21 cellular contexts compared by ENCODE assay signal in the genomic region with DNA sequence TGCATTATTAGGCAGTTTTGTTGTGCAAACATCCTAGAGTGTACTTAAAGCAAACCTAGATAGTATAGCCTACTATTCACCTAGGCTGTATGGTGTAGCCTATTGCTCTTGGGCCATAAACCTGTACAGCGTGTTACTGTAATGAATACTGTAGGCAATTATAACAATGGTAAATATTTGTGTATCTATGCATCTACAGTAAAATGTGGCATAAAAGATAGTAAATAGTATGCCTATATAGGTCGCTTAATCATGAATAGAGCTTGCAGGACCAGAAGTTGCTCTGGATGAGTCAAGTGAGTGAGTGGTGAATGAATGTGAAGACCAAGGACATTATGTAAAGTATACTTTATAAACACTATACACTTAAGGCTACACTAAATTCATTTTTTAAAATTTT. TPM values are rescaled to one million over a fixed set of nuclear protein-coding genes. Genes with fewer than 3 reads are reported as not detected.
DNase-seq lines count a peak whose midpoint lies in the region; ATAC-seq, FAIRE-seq and TF ChIP-seq lines count a peak whose summit lies in the region.
"Had no signal": no experiment of that assay in that cellular context is flagged by ENCODE, and none has a peak within 500 bp of the region (broad histone marks: within the 10 kb centered on the region; RNA-seq: fewer than 3 reads in every experiment).

No MANE protein-coding gene starts in this region.

- H3K27me3 ChIP-seq in small intestine (ENCODE audit: control insufficient read depth in 2 of 2, insufficient read depth in 2 of 2, low read length in 2 of 2), result no peaks in the 10 kb centered on the region
- H3K27me3 ChIP-seq: BE2C, Peyer's patch had no signal

- no peaks in the 10 kb centered on the region for H3K4me1 ChIP-seq in small intestine (ENCODE audit: control insufficient read depth in 2 of 2, insufficient read depth in 1 of 2, low read depth in 1 of 2, low read length in 1 of 2)
- H3K4me1 ChIP-seq: BE2C had no signal

- DNase-seq in ELR (ENCODE audit: low read depth) (peak; percentile 24), LNCaP clone FGC (ENCODE audit: low read depth) (peak; percentile 63), epithelial cell of esophagus (ENCODE audit: low read depth) (peak; percentile 63), small intestine (peak; percentile 25), retina (no peak)
- DNase-seq: BE2C; DND-41; MM.1S; NCI-H1092; NCI-H1436; NCI-H187 treated with DMSO at 0.1 percent for 48 hours; NCI-H2227 treated with DMSO at 0.1 percent for 48 hours; NCI-H524; NCI-H774; NK-92 treated with Interleukin-12 subunit alpha and Interleukin-12 subunit beta, amount 100 ng/mL, for 24 hours; Peyer's patch had no signal

- H3K27ac ChIP-seq in small intestine (ENCODE audit: low read depth in 1 of 2, low read length in 1 of 2), result no peak overlapping the region
- H3K27ac ChIP-seq: A549, Peyer's patch had no signal

- H3K36me3 ChIP-seq in small intestine (ENCODE audit: control insufficient read depth in 2 of 2, insufficient read depth in 2 of 2, low read length in 2 of 2), result no peaks in the 10 kb centered on the region
- H3K36me3 ChIP-seq: BE2C, Peyer's patch had no signal

- H3K4me3 ChIP-seq in LNCaP clone FGC (ENCODE audit: low read depth, low read length), result no peak overlapping the region
- H3K4me3 ChIP-seq in epithelial cell of esophagus (ENCODE audit: low read length), result no peak overlapping the region
- no peak overlapping the region for H3K4me3 ChIP-seq in small intestine (ENCODE audit: low read depth in 1 of 2, low read length in 2 of 2)
- H3K4me3 ChIP-seq: A549, Peyer's patch had no signal

- no peaks in the 10 kb centered on the region for H3K9me3 ChIP-seq in small intestine (ENCODE audit: control insufficient read depth, low read depth)
- H3K9me3 ChIP-seq: A549, BE2C, Peyer's patch had no signal

- FAIRE-seq in small intestine (lab: Jason Lieb, UNC), result no peak
- FAIRE-seq: A549, GM12891 had no signal

- ATAC-seq in GM18873 (IDR thresholded peaks at IDR 0.05; ENCODE audit: low FRiP score, unreplicated experiment), result no peak
- no peak for ATAC-seq in GM21576 (IDR thresholded peaks at IDR 0.05; ENCODE audit: unreplicated experiment)
- ATAC-seq: SK-N-SH treated with all-trans-retinoic acid at 6 μM for 48 hours had no signal

- whole genome bisulfite sequencing in small intestine, 3 donors, result 59 to 78% (median 75%) methylated on average over 2 of the region's 2 CpGs

- TF ChIP-seq CTCF in LNCaP clone FGC (IDR thresholded peaks at IDR 0.05; ENCODE audit: control insufficient read depth, extremely low read depth, insufficient read depth) (no peak), epithelial cell of esophagus (IDR thresholded peaks at IDR 0.05; ENCODE audit: insufficient read depth, low read depth, low read length, missing control alignments) (no peak)

RNA-seq across cellular contexts. Expression of gene USO1, which starts 16.6 kb away (rescaled TPM):
- 10 to 100 TPM; 26.5 to 33.1 (median 33.1) TPM for polyA plus RNA-seq in small intestine
